ENCODE assay signal across 8 cellular contexts in genomic region chr1:75908717-75909152, GRCh38. TPM values are rescaled to one million over a fixed set of nuclear protein-coding genes. Genes with fewer than 3 reads are reported as not detected.
DNase-seq lines count a peak whose midpoint lies in the region; FAIRE-seq and TF ChIP-seq lines count a peak whose summit lies in the region.

No MANE protein-coding gene starts in this region.

- no peaks in the 10 kb centered on the region for H3K36me3 ChIP-seq in esophagus muscularis mucosa

- 39% methylated on average over 2 of the region's 2 CpGs for WGBS in esophagus muscularis mucosa

- no peaks in the 10 kb centered on the region for H3K27me3 ChIP-seq in esophagus muscularis mucosa

- no peak for TF ChIP-seq POLR2A in esophagus muscularis mucosa (IDR thresholded peaks at IDR 0.05; ENCODE audit: low read depth)

- no peaks in the 10 kb centered on the region for H3K4me1 ChIP-seq in esophagus muscularis mucosa

- no peak overlapping the region for H3K4me3 ChIP-seq in esophagus muscularis mucosa

- FAIRE-seq in GM19239 (lab: Jason Lieb, UNC): peak; percentile 72

- H3K27ac ChIP-seq in RWPE1 (no peak overlapping the region), esophagus muscularis mucosa (replicated peaks in 1 of 4) (no peak overlapping the region)

- no peak for TF ChIP-seq EP300 in esophagus muscularis mucosa (IDR thresholded peaks at IDR 0.05)

- peak; percentile 42 for TF ChIP-seq CTCF in RWPE1 (conservative IDR thresholded peaks at IDR 0.05; ENCODE audit: low read depth)
- TF ChIP-seq CTCF in esophagus muscularis mucosa (IDR thresholded peaks at IDR 0.05): no peak

- CTCF ChIA-PET in RWPE1 (lab: Yijun Ruan, JAX): interaction anchor here (0.6 to 1.2 kb wide), 11 partner anchors 10 to 1731 kb away, joined by 3 to 8 read pairs (median 3); no protein-coding TSS in a partner anchor

- POLR2A ChIA-PET in RWPE1 (lab: Yijun Ruan, JAX; ENCODE audit: low non-redundant PET): no interaction called here

- peaks cover 0 to 9% (median 8%) of the 10 kb centered on the region in 4 donors for H3K9me3 ChIP-seq in esophagus muscularis mucosa

- DNase-seq in Ammon's horn (ENCODE audit: low spot score) (peak; percentile 43), GM19239 (ENCODE audit: insufficient read length, low spot score) (no peak), HuH-7 (ENCODE audit: low spot score) (peak; percentile 4), RWPE1 (ENCODE audit: low spot score) (peak; percentile 17), head of caudate nucleus (peak in 22 of 42 donors; percentile 8 to 63 (median 32)), esophagus muscularis mucosa (ENCODE audit: extremely low spot score) (no peak), AG08395 (ENCODE audit: low spot score) (no peak)
- DNase-seq in activated CD8-positive, alpha-beta memory T cell treated with anti-CD3 and anti-CD28 coated beads, Interleukin-2, amount 50 U/mL, for 4 hours: no peak

- intact Hi-C loops in head of caudate nucleus (cut with DNase I) (no loop called here), esophagus muscularis mucosa (cut with DNase I) (no loop called here)

RNA-seq across cellular contexts. Expression of gene ASB17, which starts 23.5 kb away (rescaled TPM):
- total RNA-seq in esophagus muscularis mucosa: not detected

Comparison
In these comparisons a context has a peak if more than half of its experiments do, and no peak if none do; other contexts are left out.
1. DNase-seq: peak in Ammon's horn (single experiment), HuH-7 (single experiment), RWPE1 (single experiment) and head of caudate nucleus (22 of 42); none in GM19239 (single experiment), activated CD8-positive, alpha-beta memory T cell treated with anti-CD3 and anti-CD28 coated beads, Interleukin-2, amount 50 U/mL, for 4 hours (single experiment), esophagus muscularis mucosa (single experiment) and AG08395 (single experiment).